In the genomic region with DNA sequence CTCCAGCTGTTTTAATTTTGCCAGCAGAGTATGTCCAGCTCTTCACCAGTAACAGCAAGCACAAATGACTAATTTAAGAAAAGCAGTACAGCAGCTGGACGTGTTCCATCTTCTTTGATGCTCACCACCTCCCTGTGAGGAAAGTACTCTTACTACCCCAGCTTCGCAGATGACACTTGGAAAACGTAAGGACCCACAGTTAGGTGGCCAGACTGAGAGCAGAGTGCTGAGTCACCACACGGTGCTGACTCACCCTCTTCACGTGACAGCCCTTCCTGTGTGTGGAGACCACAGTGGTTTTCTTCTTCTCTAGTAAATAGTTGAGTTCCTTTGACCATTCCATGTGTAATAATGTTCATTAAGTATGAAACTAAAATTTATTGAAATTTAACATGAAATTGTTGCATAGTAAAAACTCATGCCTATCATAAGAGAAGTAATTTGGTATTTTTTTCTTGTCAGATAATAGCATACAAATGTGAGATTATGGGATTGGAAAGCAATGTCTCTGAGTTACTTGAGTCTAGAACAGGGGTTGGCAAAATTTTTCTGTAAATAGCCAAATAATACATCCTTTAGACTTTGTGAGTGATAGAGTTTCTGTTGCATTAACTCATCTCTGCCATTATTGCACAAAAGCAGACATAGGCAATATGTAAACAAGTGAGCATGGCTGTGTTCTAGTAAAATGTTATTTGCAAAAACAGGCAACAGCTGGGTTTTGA, we compare ENCODE assay signal across 8 cellular contexts.
DNase-seq lines count a peak whose midpoint lies in the region; ATAC-seq and TF ChIP-seq lines count a peak whose summit lies in the region.

No MANE protein-coding gene starts in this region.

- H3K36me3 ChIP-seq in left lung: no peaks in the 10 kb centered on the region

- no peak overlapping the region for H3K4me3 ChIP-seq in left lung

- peak; percentile 93 for ATAC-seq in HG02840 (IDR thresholded peaks at IDR 0.05; ENCODE audit: low FRiP score, unreplicated experiment)
- ATAC-seq in left lung: peak; percentile 97

- H3K27me3 ChIP-seq in left lung: no peaks in the 10 kb centered on the region

- H3K9me3 ChIP-seq in left lung: no peaks in the 10 kb centered on the region

- intact Hi-C loops in left lung (cut with DNase I): no loop called here

- no peak for TF ChIP-seq CTCF in left lung (IDR thresholded peaks at IDR 0.05)

- DNase-seq in NCI-H345 (lab: John Stamatoyannopoulos, UW) (peak; percentile 56), NCI-H345 treated with DMSO at 0.1 percent for 48 hours (lab: John Stamatoyannopoulos, UW; ENCODE audit: unreplicated experiment) (no peak), NCI-H2029 treated with DMSO at 0.1 percent for 48 hours (lab: John Stamatoyannopoulos, UW) (peak; percentile 61), cerebellar cortex (ENCODE audit: low spot score) (peak; percentile 45), left lung (peak; percentile 91 to 94)
- peak; percentile 22 to 44 (median 32) for DNase-seq in activated CD4-positive, CD25-positive, alpha-beta regulatory T cell (lab: John Stamatoyannopoulos, UW)
- DNase-seq in stimulated activated CD4-positive, alpha-beta T cell treated with anti-CD3 and anti-CD28 coated beads, Interleukin-4, amount 100 ng/mL, for 4 hours: peak; percentile 50 to 75

- peak overlapping the region; percentile 71 to 85 for H3K27ac ChIP-seq in left lung

- H3K4me1 ChIP-seq in left lung: peaks cover 30 to 57% of the 10 kb centered on the region in 2 donors
